ENCODE assay signal across 26 cellular contexts in the genomic region with DNA sequence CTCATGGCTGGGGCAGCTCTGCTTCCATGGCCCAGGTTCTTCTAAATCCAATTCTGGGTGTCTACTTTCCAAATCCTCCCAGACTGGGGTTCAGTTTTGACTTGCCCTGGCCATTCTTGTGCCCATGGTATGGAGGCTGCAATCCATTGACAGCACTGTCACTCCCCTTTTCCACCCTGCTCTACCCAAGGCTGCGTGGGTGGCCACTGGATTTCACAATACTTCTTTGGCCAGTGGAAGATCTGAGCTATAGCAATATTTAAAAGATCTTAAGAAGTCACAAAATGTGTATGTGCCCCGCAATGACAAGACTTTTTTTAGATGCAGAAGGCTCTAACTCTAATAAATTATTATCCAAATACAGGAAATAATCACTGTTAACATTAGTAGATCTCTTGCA.
DNase-seq lines count a peak whose midpoint lies in the region; ATAC-seq, FAIRE-seq and TF ChIP-seq lines count a peak whose summit lies in the region.
"Had no signal": no experiment of that assay in that cellular context is flagged by ENCODE, and none has a peak within 500 bp of the region (broad histone marks: within the 10 kb centered on the region; RNA-seq: fewer than 3 reads in every experiment).

No MANE protein-coding gene starts in this region.

- DNase-seq in HepG2 (ENCODE audit: low spot score), result no peak
- DNase-seq in right lobe of liver, result no peak
- DNase-seq in OCI-M1 (lab: John Stamatoyannopoulos, UW), result peak; percentile 25
- no peak for DNase-seq in K562 (ENCODE audit: extremely low read depth in 1 of 4, low spot score in 3 of 4)
- no peak for DNase-seq in OCI-LY7 (ENCODE audit: low spot score)
- DNase-seq in cerebellar nuclear complex (lab: John Stamatoyannopoulos, UW), result no peak
- DNase-seq: AML-193; CD4-positive, alpha-beta memory T cell; CD4-positive, CD25-positive, alpha-beta regulatory T cell; CD8-positive, alpha-beta memory T cell; COR-L47; DMS 273 treated with DMSO at 0.1 percent for 48 hours; DMS153; DMS53; DMS79; DND-41; EL; GDM1 had no signal

- TF ChIP-seq RAD21 in HepG2 (CRISPR knock-in tag; IDR thresholded peaks at IDR 0.05), result no peak
- no peak for TF ChIP-seq RAD21 in K562 (CRISPR knock-in tag; conservative IDR thresholded peaks at IDR 0.05 in 1 of 2, IDR thresholded peaks at IDR 0.05 in 1 of 2)

- in situ Hi-C loops in HepG2 (cut with HindIII; ENCODE audit: extremely low pct_ligation_motif_present, low pct_unique_long_range_greater_than_20kb) (no loop called here), K562 (cut with MboI) (no loop called here)

- H3K9me1 ChIP-seq in K562 (ENCODE audit: control insufficient read depth, insufficient read depth, low read length), result no peaks in the 10 kb centered on the region

- no peaks in the 10 kb centered on the region for H3K9me2 ChIP-seq in OCI-LY7 (ENCODE audit: insufficient read depth, low read length)

- no TSS peak for BruUV-seq in HepG2 (replicated peaks; lab: Mats Ljungman, UMichigan)
- no TSS peak for BruUV-seq in K562 (replicated peaks; lab: Mats Ljungman, UMichigan)
- BruUV-seq in OCI-LY7 (replicated peaks; lab: Mats Ljungman, UMichigan), result no TSS peak

- H3K9me3 ChIP-seq in HepG2 (ENCODE audit: low read length), result no peaks in the 10 kb centered on the region
- no peaks in the 10 kb centered on the region for H3K9me3 ChIP-seq in right lobe of liver
- no peaks in the 10 kb centered on the region for H3K9me3 ChIP-seq in K562 (replicated peaks; ENCODE audit: control insufficient read depth, insufficient read depth, low read depth, low read length)
- no peaks in the 10 kb centered on the region for H3K9me3 ChIP-seq in OCI-LY7 (ENCODE audit: low read length)
- H3K9me3 ChIP-seq: A549 had no signal

- H3K4me2 ChIP-seq in HepG2 (ENCODE audit: low read depth, low read length), result no peak overlapping the region
- H3K4me2 ChIP-seq in K562 (ENCODE audit: insufficient read depth, low read length), result 0 out of 2 replicates have a peak overlapping the region, but pooled peaks have one; percentile 78
- no peak overlapping the region for H3K4me2 ChIP-seq in OCI-LY7 (ENCODE audit: low read length)
- H3K4me2 ChIP-seq: A549; BLaER1 treated with 17β-estradiol and CSF1 and Interleukin-3, amounts not matched to agents 10 nM and 100 nM had no signal

- H2AFZ ChIP-seq in HepG2 (ENCODE audit: low read length) (no peak overlapping the region), K562 (ENCODE audit: low read depth, low read length) (peak overlapping the region; percentile 47), OCI-LY7 (ENCODE audit: low read length) (no peak overlapping the region)

- no peak for TF ChIP-seq POLR2A in HepG2 (IDR thresholded peaks at IDR 0.05; ENCODE audit: insufficient read depth in 1 of 2, low read depth in 2 of 2, low read length in 2 of 2)
- TF ChIP-seq POLR2A in right lobe of liver (IDR thresholded peaks at IDR 0.05), result no peak
- no peak for TF ChIP-seq POLR2A in K562 (conservative IDR thresholded peaks at IDR 0.05)

- TF ChIP-seq CTCF in HepG2 (CRISPR knock-in tag; IDR thresholded peaks at IDR 0.05) (no peak), right lobe of liver (IDR thresholded peaks at IDR 0.05) (no peak), K562 (IDR thresholded peaks at IDR 0.05 in 2 of 3, conservative IDR thresholded peaks at IDR 0.05 in 1 of 3; ENCODE audit: insufficient read depth in 2 of 3, low read depth in 1 of 3, low read length in 3 of 3) (no peak), OCI-LY7 (conservative IDR thresholded peaks at IDR 0.05; ENCODE audit: low read length) (no peak)

- no peak for ATAC-seq in HepG2
- ATAC-seq in right lobe of liver, result no peak
- ATAC-seq in K562, result no peak
- ATAC-seq in HG03039 (IDR thresholded peaks at IDR 0.05; ENCODE audit: unreplicated experiment), result no peak
- ATAC-seq: A549, GM12878 had no signal

- no peak for FAIRE-seq in HepG2 (lab: Jason Lieb, UNC)
- no peak for FAIRE-seq in K562 (lab: Jason Lieb, UNC)
- FAIRE-seq: A549, GM12878, GM12892, GM18507 had no signal

- no peaks in the 10 kb centered on the region for H3K36me3 ChIP-seq in HepG2 (replicated peaks in 1 of 2; ENCODE audit: control insufficient read depth in 1 of 2, insufficient read depth in 2 of 2, low read length in 2 of 2)
- H3K36me3 ChIP-seq in right lobe of liver, result no peaks in the 10 kb centered on the region
- H3K36me3 ChIP-seq in K562 (ENCODE audit: control insufficient read depth, insufficient read depth, low read length), result no peaks in the 10 kb centered on the region
- H3K36me3 ChIP-seq in OCI-LY7 (ENCODE audit: insufficient read depth, low read length), result no peaks in the 10 kb centered on the region
- H3K36me3 ChIP-seq: BLaER1 treated with 17β-estradiol and CSF1 and Interleukin-3, amounts not matched to agents 10 nM and 100 nM had no signal

- H3K4me3 ChIP-seq in HepG2 (replicated peaks in 1 of 3; ENCODE audit: insufficient read depth in 1 of 3, low read depth in 2 of 3, low read length in 3 of 3) (no peak overlapping the region), right lobe of liver (no peak overlapping the region), K562 (no peak overlapping the region), OCI-LY7 (ENCODE audit: low read depth, low read length, poor library complexity, severe bottlenecking) (no peak overlapping the region)
- H3K4me3 ChIP-seq: A549; BLaER1 treated with 17β-estradiol and CSF1 and Interleukin-3, amounts not matched to agents 10 nM and 100 nM; GM12878 had no signal

- TF ChIP-seq EP300 in HepG2 (IDR thresholded peaks at IDR 0.05; ENCODE audit: low read depth in 2 of 2, low read length in 2 of 2), result no peak
- TF ChIP-seq EP300 in HepG2 (CRISPR knock-in tag; IDR thresholded peaks at IDR 0.05; ENCODE audit: borderline replicate concordance), result no peak
- TF ChIP-seq EP300 in K562 (IDR thresholded peaks at IDR 0.05; ENCODE audit: low read length), result no peak

- no peaks in the 10 kb centered on the region for H3K27me3 ChIP-seq in HepG2 (ENCODE audit: control insufficient read depth in 1 of 2, insufficient read depth in 2 of 2, low read length in 2 of 2)
- H3K27me3 ChIP-seq in right lobe of liver, result no peaks in the 10 kb centered on the region
- no peaks in the 10 kb centered on the region for H3K27me3 ChIP-seq in K562 (ENCODE audit: control insufficient read depth in 2 of 2, insufficient read depth in 2 of 2, low read length in 2 of 2)
- H3K27me3 ChIP-seq: BLaER1 treated with 17β-estradiol and CSF1 and Interleukin-3, amounts not matched to agents 10 nM and 100 nM had no signal

- CTCF ChIA-PET in HepG2 (lab: Yijun Ruan, JAX; ENCODE audit: low intra/inter-chr PET ratio, low total read pairs) (no interaction called here), K562 (lab: Yijun Ruan, JAX; ENCODE audit: low intra/inter-chr PET ratio) (interaction anchor here (0.7 kb wide), 1 partner anchor 477 kb away, joined by 4 read pairs; no protein-coding TSS in a partner anchor), OCI-LY7 (lab: Charles Lee; ENCODE audit: unreplicated experiment) (no interaction called here)

- intact Hi-C loops in HepG2 (cut with micrococcal nuclease; ENCODE audit: unreplicated experiment), result no loop called here
- intact Hi-C loops in right lobe of liver (cut with DNase I), result no loop called here
- intact Hi-C loops in K562 (cut with micrococcal nuclease), result loop anchor here (5.0 kb wide), 2 partner anchors 53 to 222 kb away; no protein-coding TSS in a partner anchor
- intact Hi-C loops in OCI-LY7 (cut with micrococcal nuclease; ENCODE audit: unreplicated experiment), result no loop called here

- POLR2A ChIA-PET in HepG2 (lab: Yijun Ruan, JAX) (no interaction called here), K562 (lab: Yijun Ruan, JAX) (interaction anchor here (0.6 to 1.3 kb wide), 5 partner anchors 14 to 22 kb away, joined by 3 to 4 read pairs (median 3); no protein-coding TSS in a partner anchor), OCI-LY7 (lab: Charles Lee) (interaction anchor here (0.6 kb wide), 1 partner anchor 21 kb away, joined by 3 read pairs; no protein-coding TSS in a partner anchor)

- H4K20me1 ChIP-seq in HepG2 (ENCODE audit: insufficient read depth, low read length), result no peaks in the 10 kb centered on the region
- no peaks in the 10 kb centered on the region for H4K20me1 ChIP-seq in K562 (replicated peaks; ENCODE audit: control insufficient read depth, insufficient read depth, low read length)
- H4K20me1 ChIP-seq in OCI-LY7 (ENCODE audit: insufficient read depth, low read length), result no peaks in the 10 kb centered on the region

- H3K9ac ChIP-seq in HepG2 (ENCODE audit: insufficient read depth, low read depth, low read length) (no peak overlapping the region), K562 (ENCODE audit: insufficient read depth in 1 of 2, low read depth in 2 of 2, low read length in 2 of 2) (no peak overlapping the region)
- H3K9ac ChIP-seq: BLaER1 treated with 17β-estradiol and CSF1 and Interleukin-3, amounts not matched to agents 10 nM and 100 nM had no signal

- H3K27ac ChIP-seq in HepG2 (ENCODE audit: extremely low read length, insufficient read depth, low read length) (no peak overlapping the region), right lobe of liver (no peak overlapping the region), K562 (ENCODE audit: extremely low read depth, low read depth, low read length) (no peak overlapping the region; the same call in 2 of the 3 replicates), OCI-LY7 (ENCODE audit: low read depth, low read length, poor library complexity, severe bottlenecking) (no peak overlapping the region)
- H3K27ac ChIP-seq: 22Rv1; A549; BLaER1 treated with 17β-estradiol and CSF1 and Interleukin-3, amounts not matched to agents 10 nM and 100 nM; C4-2B had no signal

- H3K4me1 ChIP-seq in HepG2 (ENCODE audit: insufficient read depth, low read length), result no peaks in the 10 kb centered on the region
- no peaks in the 10 kb centered on the region for H3K4me1 ChIP-seq in right lobe of liver
- H3K4me1 ChIP-seq in K562 (replicated peaks in 1 of 2; ENCODE audit: control insufficient read depth in 2 of 2, insufficient read depth in 2 of 2, low read length in 2 of 2), result peaks cover 14 to 79% of the 10 kb centered on the region in 2 experiments; a peak in 4 of 5 replicates
- H3K4me1 ChIP-seq in OCI-LY7 (ENCODE audit: insufficient read depth, low read length, poor library complexity, severe bottlenecking), result no peaks in the 10 kb centered on the region
- H3K4me1 ChIP-seq: A549 had no signal

- H3K79me2 ChIP-seq in HepG2 (ENCODE audit: insufficient read depth, low read length) (no peaks in the 10 kb centered on the region), K562 (ENCODE audit: control insufficient read depth, insufficient read depth, low read length) (no peaks in the 10 kb centered on the region), OCI-LY7 (ENCODE audit: insufficient read depth, low read depth, low read length) (no peaks in the 10 kb centered on the region)

- 0% methylated on average over 2 of the region's 2 CpGs for WGBS in HepG2 (ENCODE audit: low lambda C conversion rate)
- 55% methylated on average over 2 of the region's 2 CpGs for WGBS in right lobe of liver (ENCODE audit: insufficient coverage, low coverage, low lambda C conversion rate, missing lambda C conversion rate)
- 38% methylated on average over 2 of the region's 2 CpGs for WGBS in K562 (ENCODE audit: insufficient coverage, low coverage, missing lambda C conversion rate)

TF ChIP-seq in HepG2, 621 proteins besides CTCF, POLR2A, EP300 and RAD21 (continues in another document):
- TF ChIP-seq MAFF (IDR thresholded peaks at IDR 0.05; ENCODE audit: low read depth, low read length), result no peak

TF ChIP-seq in K562, 482 proteins besides CTCF, POLR2A, EP300 and RAD21 (continues in another document):
- TF ChIP-seq CEBPB (tag; IDR thresholded peaks at IDR 0.05) (peak; percentile 89), ZBED1 (IDR thresholded peaks at IDR 0.05) (no peak)
